Comparison of ENCODE assay signal across 8 cellular contexts in the genomic region with DNA sequence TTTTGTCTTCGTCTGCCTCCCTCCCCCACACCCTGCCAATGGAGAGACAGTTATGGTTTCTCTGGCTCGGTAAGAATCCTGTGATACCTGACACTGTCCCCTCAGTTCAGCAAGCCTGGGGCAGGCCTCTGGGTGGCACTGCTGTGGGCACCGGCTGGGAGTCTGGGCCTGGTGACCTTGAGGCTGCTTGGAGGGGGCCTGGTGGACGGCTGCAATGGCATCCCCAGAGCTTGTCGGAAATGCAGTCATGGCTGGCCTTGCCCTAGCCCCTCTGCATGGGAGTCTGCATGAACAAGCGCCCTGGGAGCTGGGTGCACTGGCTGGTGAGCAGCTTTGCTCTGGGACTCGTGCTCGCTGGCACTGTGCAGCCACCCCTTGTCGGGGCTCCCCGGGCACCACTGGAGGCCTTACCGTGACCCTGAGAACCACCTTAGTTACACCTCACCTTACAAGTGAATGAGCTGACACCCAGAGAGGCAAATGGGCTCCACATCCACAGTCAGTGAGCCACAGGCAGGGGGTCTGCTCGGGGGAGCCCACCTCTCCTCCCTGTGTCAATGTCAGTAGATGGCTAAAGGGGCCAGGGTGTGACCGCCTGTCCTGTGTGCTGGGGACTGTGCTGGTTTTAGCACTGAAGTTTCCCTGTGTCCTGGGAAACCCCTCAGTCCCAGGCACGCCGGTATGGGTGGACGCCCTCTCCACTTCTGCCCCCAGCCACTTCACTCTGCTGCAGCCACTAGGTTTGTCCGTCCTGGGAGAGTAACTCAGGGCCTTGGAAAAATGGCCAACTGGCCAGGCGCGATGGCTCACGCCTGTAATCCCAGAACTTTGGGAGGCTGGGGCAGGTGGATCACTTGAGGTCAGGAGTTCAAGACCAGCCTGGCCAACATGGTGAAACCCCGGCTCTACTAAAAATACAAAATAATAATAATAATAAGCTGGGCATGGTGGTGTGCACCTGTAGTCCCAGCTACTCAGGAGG. TPM values are rescaled to one million over a fixed set of nuclear protein-coding genes. Genes with fewer than 3 reads are reported as not detected.
DNase-seq lines count a peak whose midpoint lies in the region; ATAC-seq and TF ChIP-seq lines count a peak whose summit lies in the region.

No MANE protein-coding gene starts in this region.

- H3K4me2 ChIP-seq in Karpas-422 (ENCODE audit: low read depth, low read length, poor library complexity, severe bottlenecking) (peak overlapping the region; percentile 79), mammary epithelial cell (ENCODE audit: insufficient read depth, low read depth, low read length) (peak overlapping the region; percentile 72), mesenchymal stem cell (ENCODE audit: low read length, poor library complexity, severe bottlenecking) (peak overlapping the region; percentile 74)

- no peak overlapping the region for H3K9ac ChIP-seq in Karpas-422 (ENCODE audit: low read length)
- H3K9ac ChIP-seq in mammary epithelial cell (ENCODE audit: insufficient read depth, low read length): no peak overlapping the region
- H3K9ac ChIP-seq in mesenchymal stem cell (ENCODE audit: low read length): peak overlapping the region; percentile 70

- ATAC-seq in HG03432 (IDR thresholded peaks at IDR 0.05; ENCODE audit: unreplicated experiment): no peak

- CTCF ChIA-PET in A673 (lab: Charles Lee): no interaction called here
- CTCF ChIA-PET in mammary epithelial cell (lab: Charles Lee; ENCODE audit: low non-redundant PET): no interaction called here

- DNase-seq in A673 (ENCODE audit: low spot score): no peak
- DNase-seq in Karpas-422: no peak
- DNase-seq in mammary epithelial cell: no peak
- DNase-seq in mesenchymal stem cell: no peak
- no peak for DNase-seq in hepatic stellate cell (ENCODE audit: low spot score)
- DNase-seq in activated gamma-delta T cell (lab: John Stamatoyannopoulos, UW): no peak
- DNase-seq in SKM-1 treated with dmso at 0.1 percent for 144 hours (lab: John Stamatoyannopoulos, UW; ENCODE audit: unreplicated experiment): no peak

- peak overlapping the region in 1 of 2 experiments; percentile 5 for H3K14ac ChIP-seq in mesenchymal stem cell (ENCODE audit: low read length in 2 of 2)

- intact Hi-C loops in A673 (cut with micrococcal nuclease; ENCODE audit: unreplicated experiment): no loop called here
- intact Hi-C loops in mammary epithelial cell (cut with micrococcal nuclease): no loop called here

- peaks cover 27% of the 10 kb centered on the region for H3K36me3 ChIP-seq in A673 (ENCODE audit: insufficient read depth, low read length, poor library complexity, severe bottlenecking)
- H3K36me3 ChIP-seq in Karpas-422 (ENCODE audit: insufficient read depth, low read length): no peaks in the 10 kb centered on the region
- no peaks in the 10 kb centered on the region for H3K36me3 ChIP-seq in mammary epithelial cell (ENCODE audit: insufficient read depth, low read length)
- H3K36me3 ChIP-seq in mesenchymal stem cell (ENCODE audit: control insufficient read depth in 1 of 2, insufficient read depth in 2 of 2, low read depth in 1 of 2, low read length in 2 of 2): peaks cover 23 to 41% of the 10 kb centered on the region in 2 experiments

- H2AFZ ChIP-seq in Karpas-422 (ENCODE audit: low read length) (no peak overlapping the region), mammary epithelial cell (ENCODE audit: low read depth, low read length) (no peak overlapping the region), mesenchymal stem cell (ENCODE audit: low read depth, low read length) (no peak overlapping the region)

- peak overlapping the region in 1 of 2 experiments; percentile 22 for H3K18ac ChIP-seq in mesenchymal stem cell (ENCODE audit: low read depth in 1 of 2, low read length in 2 of 2)

- WGBS in mammary epithelial cell (ENCODE audit: low coverage, missing lambda C conversion rate): 80% methylated on average over 17 of the region's 21 CpGs
- 94% methylated on average over 16 of the region's 21 CpGs for WGBS in mesenchymal stem cell

- H3K79me2 ChIP-seq in Karpas-422 (ENCODE audit: low read length): no peaks in the 10 kb centered on the region
- peaks cover 33% of the 10 kb centered on the region for H3K79me2 ChIP-seq in mammary epithelial cell (ENCODE audit: insufficient read depth, low read length)

- peak overlapping the region; percentile 57 for H4K8ac ChIP-seq in mesenchymal stem cell (ENCODE audit: low read length)

- peak overlapping the region in 1 of 2 experiments; percentile 87 for H3K4ac ChIP-seq in mesenchymal stem cell (ENCODE audit: low read depth in 1 of 2, low read length in 2 of 2)

- BruUV-seq in A673 (replicated peaks; lab: Mats Ljungman, UMichigan) (no TSS peak), mammary epithelial cell (replicated peaks; lab: Mats Ljungman, UMichigan) (no TSS peak)

- H4K20me1 ChIP-seq in Karpas-422 (ENCODE audit: insufficient read depth, low read depth, low read length): 0 out of 2 replicates have a peak, but pooled peaks cover 2% of the 10 kb centered on the region
- H4K20me1 ChIP-seq in mammary epithelial cell (ENCODE audit: insufficient read depth, low read length): no peaks in the 10 kb centered on the region

- no peak overlapping the region for H2BK12ac ChIP-seq in mesenchymal stem cell (ENCODE audit: low read length in 2 of 2)

- dilution Hi-C loops in mammary epithelial cell (cut with HindIII; ENCODE audit: low sequenced_read_pairs): loop anchor here (5.0 kb wide), 1 partner anchor 36 kb away; no protein-coding TSS in a partner anchor

- H3K4me1 ChIP-seq in A673 (ENCODE audit: insufficient read depth, low read length, poor library complexity, severe bottlenecking): peaks cover 37% of the 10 kb centered on the region
- H3K4me1 ChIP-seq in Karpas-422 (ENCODE audit: low read length): peaks cover 41% of the 10 kb centered on the region
- H3K4me1 ChIP-seq in mammary epithelial cell (ENCODE audit: insufficient read depth, low read length): peaks cover 64% of the 10 kb centered on the region
- peaks cover 60% of the 10 kb centered on the region for H3K4me1 ChIP-seq in mesenchymal stem cell (ENCODE audit: control insufficient read depth, insufficient read depth, low read depth, low read length)

- H3K23ac ChIP-seq in mesenchymal stem cell (ENCODE audit: low read length in 2 of 2): no peak overlapping the region

- H4K91ac ChIP-seq in mesenchymal stem cell (ENCODE audit: low read length): no peak overlapping the region

- TF ChIP-seq CTCF in A673 (conservative IDR thresholded peaks at IDR 0.05; ENCODE audit: low read depth, low read length) (0 out of 2 replicates have a peak, but pooled peaks have one; percentile 18), mammary epithelial cell (conservative IDR thresholded peaks at IDR 0.05 in 1 of 2, IDR thresholded peaks at IDR 0.05 in 1 of 2; ENCODE audit: extremely low read depth in 1 of 2, insufficient read depth in 1 of 2, low read depth in 1 of 2, low read length in 2 of 2) (no peak)

- no peaks in the 10 kb centered on the region for H3K9me2 ChIP-seq in Karpas-422 (replicated peaks; ENCODE audit: insufficient read depth, low read length)

- in situ Hi-C loops in mammary epithelial cell (cut with MboI; ENCODE audit: low sequenced_read_pairs in 2 of 2): no loop called here

- H3K27me3 ChIP-seq in A673 (replicated peaks; ENCODE audit: insufficient read depth, low read depth, low read length, poor library complexity) (no peaks in the 10 kb centered on the region), Karpas-422 (ENCODE audit: low read length) (no peaks in the 10 kb centered on the region), mammary epithelial cell (ENCODE audit: insufficient read depth, low read length) (no peaks in the 10 kb centered on the region), mesenchymal stem cell (ENCODE audit: control insufficient read depth in 1 of 2, insufficient read depth in 1 of 2, low read length in 2 of 2) (no peaks in the 10 kb centered on the region)

- H2AK5ac ChIP-seq in mesenchymal stem cell (ENCODE audit: low read length, severe bottlenecking): peak overlapping the region; percentile 29

- no peaks in the 10 kb centered on the region for H3K9me3 ChIP-seq in A673 (ENCODE audit: low read depth, low read length, poor library complexity, severe bottlenecking)
- no peaks in the 10 kb centered on the region for H3K9me3 ChIP-seq in Karpas-422 (ENCODE audit: low read length)
- no peaks in the 10 kb centered on the region for H3K9me3 ChIP-seq in mammary epithelial cell (replicated peaks; ENCODE audit: insufficient read depth, low read length)
- H3K9me3 ChIP-seq in mesenchymal stem cell (ENCODE audit: control insufficient read depth, low read length): no peaks in the 10 kb centered on the region

- peak overlapping the region; percentile 61 for H3K4me3 ChIP-seq in A673 (ENCODE audit: low read depth, low read length, poor library complexity, severe bottlenecking)
- no peak overlapping the region for H3K4me3 ChIP-seq in Karpas-422 (ENCODE audit: low read length)
- peak overlapping the region in 2 of 3 experiments; percentile 5 to 9 for H3K4me3 ChIP-seq in mammary epithelial cell (replicated peaks in 1 of 3; ENCODE audit: insufficient read depth in 1 of 3, low read depth in 2 of 3, low read length in 3 of 3)
- H3K4me3 ChIP-seq in mesenchymal stem cell (ENCODE audit: insufficient read depth in 1 of 2, low read depth in 1 of 2, low read length in 2 of 2): peak overlapping the region in 1 of 2 experiments; percentile 82

- H2BK120ac ChIP-seq in mesenchymal stem cell (ENCODE audit: low read depth, low read length): no peak overlapping the region

- H3K27ac ChIP-seq in A673 (ENCODE audit: low read depth, low read length, poor library complexity, severe bottlenecking) (peak overlapping the region; percentile 58), Karpas-422 (ENCODE audit: low read length) (no peak overlapping the region), mammary epithelial cell (ENCODE audit: insufficient read depth, low read depth, low read length) (no peak overlapping the region), mesenchymal stem cell (ENCODE audit: low read length, poor library complexity, severe bottlenecking) (no peak overlapping the region)

- H2BK15ac ChIP-seq in mesenchymal stem cell (ENCODE audit: low read depth, poor library complexity, severe bottlenecking): no peak overlapping the region

- POLR2A ChIA-PET in A673 (lab: Charles Lee; ENCODE audit: low non-redundant PET): interaction anchor here (0.5 kb wide), 1 partner anchor 14 kb away, joined by 3 read pairs; no protein-coding TSS in a partner anchor

- H3K79me1 ChIP-seq in mesenchymal stem cell (replicated peaks; ENCODE audit: low read length, poor library complexity, severe bottlenecking): peaks cover 26% of the 10 kb centered on the region

- no peak overlapping the region for H2BK5ac ChIP-seq in mesenchymal stem cell (ENCODE audit: low read depth, low read length, poor library complexity, severe bottlenecking)

RNA-seq across cellular contexts. Expression of a gene that starts 1.4 kb away (rescaled TPM):
- total RNA-seq in A673 (2021): 295 and 324 TPM in 2 replicates
- 23.7 and 39.5 TPM in 2 replicates for total RNA-seq in Karpas-422 (2014; rRNA removed; shearing (Covaris generic); ENCODE audit: low replicate concordance)
- total RNA-seq in mammary epithelial cell: 100 to 1,000 TPM; 173 to 221 TPM
- 109 TPM for polyA plus RNA-seq in mammary epithelial cell
- 167 TPM for polyA minus RNA-seq in mammary epithelial cell
- 349 TPM for polyA plus RNA-seq in mesenchymal stem cell (2013, experiment 1 of 2)
- polyA plus RNA-seq in mesenchymal stem cell (2013, experiment 2 of 2): 351 TPM

RNA-seq across cellular contexts. Expression of a gene that starts 31.3 kb away (rescaled TPM):
- total RNA-seq in A673 (2021) (54.2 and 67.9 TPM in 2 replicates), mammary epithelial cell (10 to 100 TPM; 54.5 to 86.5 TPM)
- 22.7 and 27.6 TPM in 2 replicates for total RNA-seq in Karpas-422 (2014; rRNA removed; shearing (Covaris generic); ENCODE audit: low replicate concordance)
- polyA plus RNA-seq in mammary epithelial cell: 61.6 TPM
- polyA minus RNA-seq in mammary epithelial cell: 59.7 TPM
- polyA plus RNA-seq in mesenchymal stem cell (2013, experiment 1 of 2): 37.8 TPM
- 38.3 TPM for polyA plus RNA-seq in mesenchymal stem cell (2013, experiment 2 of 2)

RNA-seq across cellular contexts. Expression of a gene that starts 45.7 kb away (rescaled TPM):
- total RNA-seq in A673 (2021) (3.8 and 6.3 TPM in 2 replicates), mammary epithelial cell (10 to 100 TPM; 13.2 to 22.0 TPM)
- total RNA-seq in Karpas-422 (2014; rRNA removed; shearing (Covaris generic); ENCODE audit: low replicate concordance): not detected in 2 replicates
- polyA plus RNA-seq in mammary epithelial cell: 10.4 TPM
- polyA minus RNA-seq in mammary epithelial cell: 10.4 TPM
- polyA plus RNA-seq in mesenchymal stem cell (2013, experiment 1 of 2): 11.9 TPM
- 13.6 TPM for polyA plus RNA-seq in mesenchymal stem cell (2013, experiment 2 of 2)

RNA-seq across cellular contexts. Expression of a gene that starts 53.1 kb away (rescaled TPM):
- total RNA-seq in A673 (2021) (60.5 and 75.3 TPM in 2 replicates), mammary epithelial cell (10 to 100 TPM; 20.7 to 31.2 TPM)
- total RNA-seq in Karpas-422 (2014; rRNA removed; shearing (Covaris generic); ENCODE audit: low replicate concordance): 0.07 TPM in 1 of 2 replicates, not detected in the other
- polyA plus RNA-seq in mammary epithelial cell: 11.5 TPM
- 19.6 TPM for polyA minus RNA-seq in mammary epithelial cell
- polyA plus RNA-seq in mesenchymal stem cell (2013, experiment 1 of 2): 391 TPM
- polyA plus RNA-seq in mesenchymal stem cell (2013, experiment 2 of 2): 397 TPM
